In genomic region chr5:173496883-173497255, GRCh38 we compare ENCODE assay signal across 14 cellular contexts.
"Had no signal": no experiment of that assay in that cellular context is flagged by ENCODE, and none has a peak within 500 bp of the region (broad histone marks: within the 10 kb centered on the region; RNA-seq: fewer than 3 reads in every experiment).

No MANE protein-coding gene starts in this region.

- DNase-seq: activated CD4-positive, alpha-beta T cell treated with anti-CD3 and anti-CD28 coated beads, Interleukin-2, amount 10 ng/mL, durations not matched to agents 7 days and 5 days; activated CD4-positive, CD25-positive, alpha-beta regulatory T cell; activated CD8-positive, alpha-beta memory T cell treated with anti-CD3 and anti-CD28 coated beads, Interleukin-2, amount 50 U/mL, for 48 hours; activated naive CD8-positive, alpha-beta T cell treated with anti-CD3 and anti-CD28 coated beads for 36 hours; dorsolateral prefrontal cortex; erythroblast; kidney glomerular epithelial cell; naive thymus-derived CD4-positive, alpha-beta T cell; spleen; uterus had no signal

- H3K27me3 ChIP-seq: breast epithelium, SJSA1, uterus had no signal

- H3K9me3 ChIP-seq: breast epithelium, neutrophil, SJSA1, spleen, uterus had no signal

- H3K4me3 ChIP-seq: breast epithelium, dorsolateral prefrontal cortex, lung, SJSA1, spleen, uterus had no signal

- H3K36me3 ChIP-seq: breast epithelium, neutrophil, SJSA1, spleen, uterus had no signal

- H3K27ac ChIP-seq: dorsolateral prefrontal cortex, neutrophil, SJSA1, spleen, uterus had no signal

- ATAC-seq: naive thymus-derived CD4-positive, alpha-beta T cell had no signal

- H3K4me1 ChIP-seq: spleen, uterus had no signal
